In the genomic region with DNA sequence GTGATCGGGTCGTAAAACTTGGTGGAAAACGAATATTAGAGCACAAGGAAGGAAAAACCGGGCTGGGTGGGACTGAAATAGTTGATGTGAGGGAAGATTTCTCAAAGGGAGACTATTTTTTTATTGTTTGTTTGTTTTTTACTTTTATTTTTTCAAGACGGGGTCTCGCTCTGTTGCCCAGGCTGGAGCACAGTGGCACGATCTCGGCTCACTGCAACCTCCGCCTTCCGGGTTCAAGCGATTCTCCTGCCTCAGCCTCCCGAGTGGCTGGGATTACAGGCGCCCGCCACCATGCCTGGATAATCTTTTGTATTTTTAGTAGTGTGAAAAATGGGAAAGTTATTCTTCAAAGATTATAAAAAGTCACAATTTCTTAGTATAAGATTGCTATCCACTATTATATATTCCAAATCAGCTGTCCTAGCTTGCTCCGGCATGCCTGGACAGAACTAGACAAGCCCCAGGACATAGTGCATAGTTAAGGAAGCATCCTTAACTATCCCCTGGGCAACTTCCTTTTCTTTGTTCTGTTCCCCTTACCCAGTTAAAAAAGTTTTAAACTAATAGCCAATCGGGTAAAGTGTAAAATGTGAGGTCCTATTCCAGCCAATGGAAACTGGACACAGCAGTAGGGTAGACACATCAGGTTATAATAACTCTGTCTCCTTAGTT, we compare ENCODE assay signal across 8 cellular contexts. TPM values are rescaled to one million over a fixed set of nuclear protein-coding genes. Genes with fewer than 3 reads are reported as not detected.
DNase-seq lines count a peak whose midpoint lies in the region; ATAC-seq, FAIRE-seq and TF ChIP-seq lines count a peak whose summit lies in the region.
"Not testable (repeated sequence)": the region's sequence is repeated elsewhere in the genome, so short reads cannot be mapped to it uniquely, and the experiment has no call there.

No MANE protein-coding gene starts in this region.

- H3K4me2 ChIP-seq in H1 (ENCODE audit: insufficient read depth in 1 of 2, low read depth in 2 of 2, low read length in 2 of 2), result peak overlapping the region; percentile 36 to 63; a peak in 3 of 4 replicates
- peak overlapping the region; percentile 33 for H3K4me2 ChIP-seq in hepatocyte
- H3K4me2 ChIP-seq in neural cell (ENCODE audit: low read length), result not testable (repeated sequence)

- not testable (repeated sequence) for TF ChIP-seq RAD21 in H1 (IDR thresholded peaks at IDR 0.05 in 1 of 2, conservative IDR thresholded peaks at IDR 0.05 in 1 of 2; ENCODE audit: low read depth in 2 of 2, low read length in 2 of 2); neural cell (conservative IDR thresholded peaks at IDR 0.05)

- H4K20me1 ChIP-seq in H1 (replicated peaks in 1 of 2; ENCODE audit: control insufficient read depth in 1 of 2, insufficient read depth in 2 of 2, low read length in 2 of 2); hepatocyte (ENCODE audit: insufficient read depth, poor library complexity, severe bottlenecking); neural cell (ENCODE audit: insufficient read depth): not testable (repeated sequence)

- not testable (repeated sequence) for H2BK12ac ChIP-seq in H1 (ENCODE audit: low read depth, low read length)

- not testable (repeated sequence) for H3K14ac ChIP-seq in H1 (ENCODE audit: insufficient read length)

- POLR2A ChIA-PET in H1 (lab: Charles Lee; ENCODE audit: partially characterized antibody), result interaction anchor here (1.0 kb wide), 1 partner anchor 9 kb away, joined by 3 read pairs; no protein-coding TSS in a partner anchor

- TF ChIP-seq CTCF in AG09309 (IDR thresholded peaks at IDR 0.05; ENCODE audit: control insufficient read depth, insufficient read depth, low read depth, low read length, missing control alignments); HFFc6 (IDR thresholded peaks at IDR 0.05); H1 (IDR thresholded peaks at IDR 0.05; ENCODE audit: control extremely low read depth in 1 of 3, insufficient read depth in 1 of 3, low read depth in 1 of 3, low read length in 3 of 3); hepatocyte (IDR thresholded peaks at IDR 0.05; ENCODE audit: poor library complexity); neural cell (IDR thresholded peaks at IDR 0.05; ENCODE audit: poor library complexity, severe bottlenecking): not testable (repeated sequence)

- H2AK5ac ChIP-seq in H1 (ENCODE audit: low read depth, low read length), result not testable (repeated sequence)

- H2BK5ac ChIP-seq in H1 (ENCODE audit: low read depth, low read length), result not testable (repeated sequence)

- H2BK15ac ChIP-seq in H1 (ENCODE audit: low read length), result not testable (repeated sequence)

- H3K79me2 ChIP-seq in H1 (ENCODE audit: control insufficient read depth in 1 of 2, insufficient read depth in 2 of 2, low read length in 2 of 2); hepatocyte; neural cell (replicated peaks; ENCODE audit: insufficient read depth, low read length): not testable (repeated sequence)

- H3K18ac ChIP-seq in H1 (ENCODE audit: extremely low read depth, low read length), result not testable (repeated sequence)

- not testable (repeated sequence) for H3K4me1 Mint-ChIP-seq in HFFc6 (ENCODE audit: low read depth); activated naive CD8-positive, alpha-beta T cell treated with anti-CD3 and anti-CD28 coated beads for 36 hours
- H3K4me1 Mint-ChIP-seq in T-helper 17 cell, result peaks cover 12% of the 10 kb centered on the region
- peaks cover 23% of the 10 kb centered on the region for H3K4me1 Mint-ChIP-seq in stimulated activated naive CD8-positive, alpha-beta T cell treated with anti-CD3 and anti-CD28 coated beads, Interleukin-15, amount 100 ng/mL, for 72 hours

- H3K4me3 ChIP-seq in AG09309 (ENCODE audit: control insufficient read depth, low read depth, low read length) (peak overlapping the region; percentile 64), H1 (ENCODE audit: extremely low read depth in 1 of 4, insufficient read depth in 2 of 4, low read depth in 3 of 4, low read length in 4 of 4) (peak overlapping the region in 2 of 4 experiments; percentile 31 to 57; a peak in 3 of 8 replicates), neural cell (ENCODE audit: low read length) (peak overlapping the region; percentile 73)
- not testable (repeated sequence) for H3K4me3 ChIP-seq in hepatocyte

- not testable (repeated sequence) for H3K27me3 Mint-ChIP-seq in HFFc6 (ENCODE audit: insufficient read depth); T-helper 17 cell; activated naive CD8-positive, alpha-beta T cell treated with anti-CD3 and anti-CD28 coated beads for 36 hours; stimulated activated naive CD8-positive, alpha-beta T cell treated with anti-CD3 and anti-CD28 coated beads, Interleukin-15, amount 100 ng/mL, for 72 hours

- not testable (repeated sequence) for H3K23me2 ChIP-seq in H1 (ENCODE audit: low read depth, low read length)

- not testable (repeated sequence) for TF ChIP-seq POLR2A in H1 (IDR thresholded peaks at IDR 0.05; ENCODE audit: control extremely low read depth in 1 of 2, low read depth in 2 of 2, low read length in 2 of 2)

- H3K36me3 ChIP-seq in H1 (ENCODE audit: control insufficient read depth in 2 of 4, insufficient read depth in 4 of 4, low read length in 3 of 4) (peaks cover 8 to 19% (median 13%) of the 10 kb centered on the region in 4 experiments; a peak in 6 of 8 replicates), neural cell (ENCODE audit: insufficient read depth, low read length) (peaks cover 13% of the 10 kb centered on the region)
- H3K36me3 ChIP-seq in hepatocyte (replicated peaks; ENCODE audit: insufficient read depth, low read depth), result not testable (repeated sequence)

- not testable (repeated sequence) for H3K9ac ChIP-seq in H1 (replicated peaks in 1 of 4; ENCODE audit: extremely low read depth in 1 of 4, low read depth in 3 of 4, low read length in 3 of 4)
- H3K9ac ChIP-seq in neural cell (ENCODE audit: low read length), result peak overlapping the region; percentile 57

- 87% methylated on average over 16 of the region's 16 CpGs; no CpG with 5 or more reads in 1 of the 2 experiments for WGBS in H1 (ENCODE audit: extremely low coverage in 1 of 2, insufficient coverage in 1 of 2, insufficient read length in 1 of 2, insufficient replicate concordance in 2 of 2, low coverage in 1 of 2, low lambda C conversion rate in 2 of 2, missing lambda C conversion rate in 1 of 2), 2 experiments
- WGBS in hepatocyte (ENCODE audit: low lambda C conversion rate, missing lambda C conversion rate), result 89% methylated on average over 16 of the region's 16 CpGs

- not testable (repeated sequence) for H4K8ac ChIP-seq in H1 (ENCODE audit: extremely low read depth, insufficient read depth, low read length)

- H3K23ac ChIP-seq in H1 (ENCODE audit: insufficient read length), result not testable (repeated sequence)

- not testable (repeated sequence) for H3K27ac ChIP-seq in H1 (ENCODE audit: low read depth, low read length); hepatocyte
- H3K27ac ChIP-seq in neural cell (ENCODE audit: low read length), result peak overlapping the region; percentile 33

- TF ChIP-seq EP300 in H1 (IDR thresholded peaks at IDR 0.05; ENCODE audit: borderline replicate concordance in 1 of 2, low read depth in 2 of 2, low read length in 2 of 2); neural cell (conservative IDR thresholded peaks at IDR 0.05; ENCODE audit: poor library complexity, severe bottlenecking): not testable (repeated sequence)

- H3K56ac ChIP-seq in H1 (replicated peaks; ENCODE audit: insufficient read length, low read depth, low read length), result not testable (repeated sequence)

- not testable (repeated sequence) for H2AFZ ChIP-seq in H1 (ENCODE audit: low read length); hepatocyte; neural cell (ENCODE audit: low read depth, low read length)

- not testable (repeated sequence) for H3K79me1 ChIP-seq in H1 (ENCODE audit: low read depth, low read length)

- H4K91ac ChIP-seq in H1 (replicated peaks; ENCODE audit: insufficient read length, low read length), result not testable (repeated sequence)

- DNase-seq in AG09309 (ENCODE audit: low read depth); HFFc6; T-helper 17 cell; activated naive CD8-positive, alpha-beta T cell treated with anti-CD3 and anti-CD28 coated beads for 36 hours; H1 (ENCODE audit: low read depth in 1 of 2, low spot score in 2 of 2); hepatocyte (ENCODE audit: low spot score); stimulated activated naive CD8-positive, alpha-beta T cell treated with anti-CD3 and anti-CD28 coated beads, Interleukin-15, amount 100 ng/mL, for 72 hours: not testable (repeated sequence)

- not testable (repeated sequence) for H2BK120ac ChIP-seq in H1 (replicated peaks; ENCODE audit: low read depth, low read length)

- H3K9me2 ChIP-seq in hepatocyte (replicated peaks; ENCODE audit: insufficient read depth); neural cell (ENCODE audit: insufficient read depth, low read length): not testable (repeated sequence)

- not testable (repeated sequence) for H3K27me3 ChIP-seq in H1 (replicated peaks in 1 of 4; ENCODE audit: control insufficient read depth in 3 of 4, extremely low read depth in 1 of 4, insufficient read depth in 3 of 4, low read length in 3 of 4); hepatocyte; neural cell (ENCODE audit: insufficient read depth, low read depth, low read length)

- H3F3A ChIP-seq in neural cell (ENCODE audit: insufficient read depth, low read length, poor library complexity, severe bottlenecking), result not testable (repeated sequence)

- H4K5ac ChIP-seq in H1 (ENCODE audit: insufficient read length, low read depth, low read length), result not testable (repeated sequence)

- not testable (repeated sequence) for ATAC-seq in T-helper 17 cell; stimulated activated naive CD8-positive, alpha-beta T cell treated with anti-CD3 and anti-CD28 coated beads, Interleukin-15, amount 100 ng/mL, for 72 hours

- not testable (repeated sequence) for H3K4ac ChIP-seq in H1 (replicated peaks; ENCODE audit: insufficient read length, low read depth, low read length)

- H3K9me3 ChIP-seq in T-helper 17 cell (ENCODE audit: control insufficient read depth, low read length, poor library complexity, severe bottlenecking); hepatocyte (ENCODE audit: low read depth); neural cell (ENCODE audit: low read length): not testable (repeated sequence)
- H3K9me3 ChIP-seq in H1 (ENCODE audit: insufficient read depth in 2 of 2, low read depth in 1 of 2, low read length in 1 of 2), result peaks cover 42 to 56% of the 10 kb centered on the region in 2 experiments

- not testable (repeated sequence) for H3K4me1 ChIP-seq in H1 (replicated peaks in 1 of 4; ENCODE audit: control insufficient read depth in 3 of 4, insufficient read depth in 4 of 4, low read length in 3 of 4); hepatocyte (ENCODE audit: insufficient read depth)

- not testable (repeated sequence) for H2BK20ac ChIP-seq in H1 (ENCODE audit: low read length)

- peak overlapping the region; percentile 46; the same call in 1 of the 2 replicates for H3K4me3 Mint-ChIP-seq in HFFc6
- peak overlapping the region; percentile 91 for H3K4me3 Mint-ChIP-seq in T-helper 17 cell
- peak overlapping the region; percentile 80 for H3K4me3 Mint-ChIP-seq in activated naive CD8-positive, alpha-beta T cell treated with anti-CD3 and anti-CD28 coated beads for 36 hours
- peak overlapping the region; percentile 85 to 93 for H3K4me3 Mint-ChIP-seq in stimulated activated naive CD8-positive, alpha-beta T cell treated with anti-CD3 and anti-CD28 coated beads, Interleukin-15, amount 100 ng/mL, for 72 hours

- CTCF ChIA-PET in H1 (lab: Charles Lee; ENCODE audit: partially characterized antibody), result interaction anchor here (0.6 kb wide), 1 partner anchor 1080 kb away, joined by 3 read pairs; no protein-coding TSS in a partner anchor

- H3K27ac Mint-ChIP-seq in HFFc6, result not testable (repeated sequence)
- peak overlapping the region; percentile 96 for H3K27ac Mint-ChIP-seq in T-helper 17 cell
- H3K27ac Mint-ChIP-seq in activated naive CD8-positive, alpha-beta T cell treated with anti-CD3 and anti-CD28 coated beads for 36 hours, result peak overlapping the region; percentile 14
- H3K27ac Mint-ChIP-seq in stimulated activated naive CD8-positive, alpha-beta T cell treated with anti-CD3 and anti-CD28 coated beads, Interleukin-15, amount 100 ng/mL, for 72 hours, result peak overlapping the region; percentile 19 to 86

- H3K9me3 Mint-ChIP-seq in HFFc6, result peaks cover 46% of the 10 kb centered on the region
- H3K9me3 Mint-ChIP-seq in activated naive CD8-positive, alpha-beta T cell treated with anti-CD3 and anti-CD28 coated beads for 36 hours; stimulated activated naive CD8-positive, alpha-beta T cell treated with anti-CD3 and anti-CD28 coated beads, Interleukin-15, amount 100 ng/mL, for 72 hours: not testable (repeated sequence)

- H3K36me3 Mint-ChIP-seq in HFFc6 (ENCODE audit: low read depth), result peaks cover 33% of the 10 kb centered on the region
- not testable (repeated sequence) for H3K36me3 Mint-ChIP-seq in T-helper 17 cell (ENCODE audit: low read depth)
- H3K36me3 Mint-ChIP-seq in activated naive CD8-positive, alpha-beta T cell treated with anti-CD3 and anti-CD28 coated beads for 36 hours, result peaks cover 18% of the 10 kb centered on the region

- not testable (repeated sequence) for FAIRE-seq in H1 (lab: Jason Lieb, UNC)

RNA-seq across cellular contexts. Expression of gene ZNF473, which starts 25.6 kb away (rescaled TPM):
- total RNA-seq in HFFc6 (2021; fragmentation: NEBNext Ultra II Directional; extraction: Animal tissue kit (Norgen Biotek cat#: 25700)), result 1 to 10 TPM; 5.4 to 7.4 (median 6.6) TPM
- total RNA-seq in T-helper 17 cell (1 to 10 TPM; 7.0 to 8.9 TPM), hepatocyte (5.3 and 8.0 TPM in 2 replicates)
- 1 to 10 TPM; 8.1 to 9.1 TPM for total RNA-seq in activated naive CD8-positive, alpha-beta T cell treated with anti-CD3 and anti-CD28 coated beads for 36 hours
- total RNA-seq in H1 (2021; fragmentation: NEBNext Ultra II Directional; extraction: Animal tissue kit (Norgen Biotek cat#: 25700)), result 11.0 and 11.7 TPM in 2 replicates
- polyA plus RNA-seq in H1 (2011; rRNA removed) (5.2 and 5.8 TPM in 2 replicates), hepatocyte (2.5 and 4.4 TPM in 2 replicates), neural cell (8.4 and 11.7 TPM in 2 replicates)
- polyA plus RNA-seq in H1 (2011; cell fraction: cytosol; rRNA removed), result 7.0 TPM
- polyA plus RNA-seq in H1 (2011; cell fraction: nucleus; rRNA removed), result 15.3 TPM
- 5.4 to 8.6 TPM (median 6.7 TPM) in 4 replicates for polyA plus RNA-seq in H1 (2012, experiment 1 of 2)
- polyA plus RNA-seq in H1 (2012, experiment 2 of 2), result 0.75 TPM
- 5.4 TPM for polyA plus RNA-seq in H1 (2013, experiment 1 of 2)
- 4.7 TPM for polyA plus RNA-seq in H1 (2013, experiment 2 of 2)
- 21.4 and 23.0 TPM in 2 replicates for polyA minus RNA-seq in H1 (2011; rRNA and poly(A)+ RNA removed)
- 9.7 TPM for polyA minus RNA-seq in H1 (2011; cell fraction: cytosol; rRNA and poly(A)+ RNA removed)
- 21.8 TPM for polyA minus RNA-seq in H1 (2011; cell fraction: nucleus; rRNA and poly(A)+ RNA removed)
- polyA minus RNA-seq in neural cell, result 22.4 and 28.9 TPM in 2 replicates

RNA-seq across cellular contexts. Expression of gene VRK3, which starts 26.2 kb away (rescaled TPM):
- total RNA-seq in HFFc6 (2021; fragmentation: NEBNext Ultra II Directional; extraction: Animal tissue kit (Norgen Biotek cat#: 25700)), result 10 to 100 TPM; 30.2 to 33.9 (median 32.7) TPM
- 10 to 100 TPM; 67.2 to 79.3 TPM for total RNA-seq in T-helper 17 cell
- 10 to 100 TPM; 43.1 to 48.8 TPM for total RNA-seq in activated naive CD8-positive, alpha-beta T cell treated with anti-CD3 and anti-CD28 coated beads for 36 hours
- 34.5 and 36.1 TPM in 2 replicates for total RNA-seq in H1 (2021; fragmentation: NEBNext Ultra II Directional; extraction: Animal tissue kit (Norgen Biotek cat#: 25700))
- 18.4 and 21.3 TPM in 2 replicates for polyA plus RNA-seq in H1 (2011; rRNA removed)
- polyA plus RNA-seq in H1 (2011; cell fraction: cytosol; rRNA removed), result 24.1 TPM
- polyA plus RNA-seq in H1 (2011; cell fraction: nucleus; rRNA removed), result 24.9 TPM
- polyA plus RNA-seq in H1 (2012, experiment 1 of 2), result 28.5 to 33.8 TPM (median 30.1 TPM) in 4 replicates
- 27.2 TPM for polyA plus RNA-seq in H1 (2012, experiment 2 of 2)
- polyA plus RNA-seq in H1 (2013, experiment 1 of 2), result 21.5 TPM
- polyA plus RNA-seq in H1 (2013, experiment 2 of 2), result 20.4 TPM
- polyA minus RNA-seq in H1 (2011; rRNA and poly(A)+ RNA removed), result 15.9 and 19.5 TPM in 2 replicates
- polyA minus RNA-seq in H1 (2011; cell fraction: cytosol; rRNA and poly(A)+ RNA removed), result 10.3 TPM
- 24.9 TPM for polyA minus RNA-seq in H1 (2011; cell fraction: nucleus; rRNA and poly(A)+ RNA removed)
- 36.7 and 39.7 TPM in 2 replicates for total RNA-seq in hepatocyte
- 41.8 and 42.3 TPM in 2 replicates for polyA plus RNA-seq in hepatocyte
- 35.3 and 47.3 TPM in 2 replicates for polyA plus RNA-seq in neural cell
- polyA minus RNA-seq in neural cell, result 30.2 and 41.1 TPM in 2 replicates
